Comparison of ENCODE assay signal across 15 cellular contexts in genomic region chrX:98380106-98380505, GRCh38.
"Had no signal": no experiment of that assay in that cellular context is flagged by ENCODE, and none has a peak within 500 bp of the region (broad histone marks: within the 10 kb centered on the region; RNA-seq: fewer than 3 reads in every experiment).

No MANE protein-coding gene starts in this region.

- H3K4me3 Mint-ChIP-seq: activated CD4-positive, alpha-beta memory T cell treated with anti-CD3 and anti-CD28 coated beads, Interleukin-2, amount 10 ng/mL, durations not matched to agents 7 days and 5 days; activated CD4-positive, alpha-beta T cell treated with anti-CD3 and anti-CD28 coated beads for 36 hours; activated T-helper 1 cell treated with anti-CD3 and anti-CD28 coated beads, Interleukin-12 subunit alpha, Interleukin-12 subunit beta, Interleukin-2, Interleukin-4 antibody, amounts not matched to agents 30 ng/mL and 10 ng/mL and 1 ng/mL, durations not matched to agents 14 hours and 24 hours and 36 hours; natural killer cell treated with Interleukin-12 subunit alpha and Interleukin-12 subunit beta and Interleukin-15 and Interleukin-18, amount 100 ng/mL, for 72 hours; stimulated activated naive CD8-positive, alpha-beta T cell treated with anti-CD3 and anti-CD28 coated beads, Interleukin-15, Interleukin-2, amounts not matched to agents 100 ng/mL and 50 ng/mL, for 24 hours had no signal

- H3K27me3 ChIP-seq: cardiac muscle cell, colonic mucosa had no signal

- ATAC-seq: activated CD4-positive, alpha-beta T cell treated with anti-CD3 and anti-CD28 coated beads for 36 hours; left lobe of liver; natural killer cell treated with Interleukin-12 subunit alpha and Interleukin-12 subunit beta and Interleukin-15 and Interleukin-18, amount 100 ng/mL, for 72 hours had no signal

- H3K9me3 Mint-ChIP-seq: activated T-helper 1 cell treated with anti-CD3 and anti-CD28 coated beads, Interleukin-12 subunit alpha, Interleukin-12 subunit beta, Interleukin-2, Interleukin-4 antibody, amounts not matched to agents 30 ng/mL and 10 ng/mL and 1 ng/mL, durations not matched to agents 14 hours and 24 hours and 36 hours; stimulated activated naive CD8-positive, alpha-beta T cell treated with anti-CD3 and anti-CD28 coated beads, Interleukin-15, Interleukin-2, amounts not matched to agents 100 ng/mL and 50 ng/mL, for 24 hours had no signal

- H3K27me3 Mint-ChIP-seq: activated CD4-positive, alpha-beta memory T cell treated with anti-CD3 and anti-CD28 coated beads, Interleukin-2, amount 10 ng/mL, durations not matched to agents 7 days and 5 days; activated CD4-positive, alpha-beta T cell treated with anti-CD3 and anti-CD28 coated beads for 36 hours; natural killer cell treated with Interleukin-12 subunit alpha and Interleukin-12 subunit beta and Interleukin-15 and Interleukin-18, amount 100 ng/mL, for 72 hours; stimulated activated naive CD8-positive, alpha-beta T cell treated with anti-CD3 and anti-CD28 coated beads, Interleukin-15, Interleukin-2, amounts not matched to agents 100 ng/mL and 50 ng/mL, for 24 hours had no signal

- H3K36me3 Mint-ChIP-seq: natural killer cell treated with Interleukin-12 subunit alpha and Interleukin-12 subunit beta and Interleukin-15 and Interleukin-18, amount 100 ng/mL, for 72 hours had no signal

- H3K4me1 Mint-ChIP-seq: activated CD4-positive, alpha-beta memory T cell treated with anti-CD3 and anti-CD28 coated beads, Interleukin-2, amount 10 ng/mL, durations not matched to agents 7 days and 5 days; activated CD4-positive, alpha-beta T cell treated with anti-CD3 and anti-CD28 coated beads for 36 hours had no signal

- H3K27ac ChIP-seq: cardiac muscle cell, colonic mucosa, epithelial cell of prostate had no signal

- H3K4me1 ChIP-seq: colonic mucosa had no signal

- H3K27ac Mint-ChIP-seq: activated CD4-positive, alpha-beta memory T cell treated with anti-CD3 and anti-CD28 coated beads, Interleukin-2, amount 10 ng/mL, durations not matched to agents 7 days and 5 days; activated CD4-positive, alpha-beta T cell treated with anti-CD3 and anti-CD28 coated beads for 36 hours; activated T-helper 1 cell treated with anti-CD3 and anti-CD28 coated beads, Interleukin-12 subunit alpha, Interleukin-12 subunit beta, Interleukin-2, Interleukin-4 antibody, amounts not matched to agents 30 ng/mL and 10 ng/mL and 1 ng/mL, durations not matched to agents 14 hours and 24 hours and 36 hours; natural killer cell treated with Interleukin-12 subunit alpha and Interleukin-12 subunit beta and Interleukin-15 and Interleukin-18, amount 100 ng/mL, for 72 hours; stimulated activated naive CD8-positive, alpha-beta T cell treated with anti-CD3 and anti-CD28 coated beads, Interleukin-15, Interleukin-2, amounts not matched to agents 100 ng/mL and 50 ng/mL, for 24 hours had no signal

- H3K36me3 ChIP-seq: cardiac muscle cell, colonic mucosa had no signal

- DNase-seq: activated CD4-positive, alpha-beta memory T cell treated with anti-CD3 and anti-CD28 coated beads, Interleukin-2, amount 10 ng/mL, durations not matched to agents 7 days and 5 days; activated CD4-positive, alpha-beta T cell treated with anti-CD3 and anti-CD28 coated beads for 36 hours; activated naive CD4-positive, alpha-beta T cell treated with Interleukin-2 at 50 U/mL for 16 hours; colonic mucosa; effector CD8-positive, alpha-beta T cell; mammary epithelial cell; stimulated activated CD4-positive, alpha-beta T cell treated with anti-CD3 and anti-CD28 coated beads, Interleukin-15, amount 100 ng/mL, for 24 hours; stimulated activated CD4-positive, alpha-beta T cell treated with anti-CD3 and anti-CD28 coated beads, Interleukin-4, amount 100 ng/mL, for 24 hours; T1000 had no signal

- H3K4me3 ChIP-seq: cardiac muscle cell, colonic mucosa had no signal
